In genomic region chr14:89701079-89702043, GRCh38 we compare ENCODE assay signal across 7 cellular contexts.
DNase-seq lines count a peak whose midpoint lies in the region; ATAC-seq and TF ChIP-seq lines count a peak whose summit lies in the region.

No MANE protein-coding gene starts in this region.

- H3K4me3 ChIP-seq in coronary artery, result peak overlapping the region; percentile 70

- H3K27ac ChIP-seq in coronary artery, result peak overlapping the region; percentile 53 to 57

- no peak for TF ChIP-seq CTCF in coronary artery (IDR thresholded peaks at IDR 0.05)

- DNase-seq in NCI-H2227 (lab: John Stamatoyannopoulos, UW; ENCODE audit: unreplicated experiment) (peak; percentile 89), coronary artery (ENCODE audit: low spot score) (peak; percentile 88), left kidney (ENCODE audit: low read depth, low spot score) (peak; percentile 96)
- DNase-seq in activated CD4-positive, alpha-beta T cell treated with anti-CD3 and anti-CD28 coated beads for 4 hours, result peak; percentile 81 to 87
- DNase-seq in stimulated activated CD4-positive, alpha-beta T cell treated with anti-CD3 and anti-CD28 coated beads, Interleukin-1b, Interleukin-23, amount 100 ng/mL, for 48 hours, result peak; percentile 87

- ATAC-seq in GM18517 (IDR thresholded peaks at IDR 0.05; ENCODE audit: unreplicated experiment), result peak; percentile 64
- peak; percentile 78 for ATAC-seq in HG03039 (IDR thresholded peaks at IDR 0.05; ENCODE audit: unreplicated experiment)

Comparison
In these comparisons a context has a peak if more than half of its experiments do, and no peak if none do; other contexts are left out.
1. Peak in every context shown above with its lines: DNase-seq, ATAC-seq, H3K4me3 ChIP-seq and H3K27ac ChIP-seq.